In the genomic region with DNA sequence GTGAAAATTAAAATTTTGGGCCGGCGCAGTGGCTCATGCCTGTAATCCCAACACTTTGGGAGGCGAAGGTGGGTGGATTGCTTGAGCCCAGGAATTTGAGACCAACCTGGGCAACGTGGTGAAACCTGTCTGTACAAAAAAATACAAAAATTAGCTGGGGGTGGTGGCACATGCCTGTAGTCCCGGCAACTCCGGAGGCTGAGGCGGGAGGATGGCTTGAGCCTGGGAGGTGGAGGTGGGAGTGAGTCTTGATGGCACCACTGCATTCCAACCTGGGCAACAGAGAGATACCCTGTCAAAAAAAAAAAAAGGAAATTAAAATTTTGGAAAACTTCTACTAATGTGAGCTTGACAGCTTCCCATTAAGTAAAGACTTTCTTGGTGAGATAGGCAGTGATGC, we compare ENCODE assay signal across 19 cellular contexts. TPM values are rescaled to one million over a fixed set of nuclear protein-coding genes. Genes with fewer than 3 reads are reported as not detected.
DNase-seq lines count a peak whose midpoint lies in the region; ATAC-seq and TF ChIP-seq lines count a peak whose summit lies in the region.
"Had no signal": no experiment of that assay in that cellular context is flagged by ENCODE, and none has a peak within 500 bp of the region (broad histone marks: within the 10 kb centered on the region; RNA-seq: fewer than 3 reads in every experiment).

No MANE protein-coding gene starts in this region.

- POLR2A ChIA-PET in SK-N-SH (lab: Yijun Ruan, JAX), result interaction anchor here (5.8 kb wide), 1 partner anchor 10 kb away, joined by 126 read pairs; a partner anchor contains a TSS
- POLR2A ChIA-PET in activated naive CD8-positive, alpha-beta T cell treated with anti-CD3 and anti-CD28 coated beads, Interleukin-2, amount 10 ng/mL, durations not matched to agents 7 days and 5 days (lab: Charles Lee), result interaction anchor here (1.3 to 6.2 kb wide), 2 partner anchors 11 to 25 kb away, joined by 3 to 176 read pairs; a partner anchor contains a TSS

- H3K9ac ChIP-seq in SK-N-SH (no peak overlapping the region), neural cell (ENCODE audit: low read length) (no peak overlapping the region)

- H3F3A ChIP-seq in SK-N-SH (replicated peaks; ENCODE audit: insufficient read depth) (peaks cover 22% of the 10 kb centered on the region), neural cell (ENCODE audit: insufficient read depth, low read length, poor library complexity, severe bottlenecking) (no peaks in the 10 kb centered on the region)

- H3K4me1 ChIP-seq in SK-N-SH (ENCODE audit: control insufficient read depth in 1 of 2, insufficient read depth in 2 of 2, low read depth in 1 of 2, low read length in 1 of 2) (peaks cover 13 to 23% of the 10 kb centered on the region in 2 experiments; a peak in 3 of 4 replicates), body of pancreas (peaks cover 48% of the 10 kb centered on the region)

- CTCF ChIA-PET in SK-N-SH (lab: Yijun Ruan, JAX), result interaction anchor here (1.1 to 5.5 kb wide), 6 partner anchors 8 to 949 kb away, joined by 3 to 37 read pairs (median 5); a partner anchor contains a TSS

- DNase-seq in SK-N-SH, result no peak
- no peak for DNase-seq in HFFc6
- no peak for DNase-seq in activated naive CD8-positive, alpha-beta T cell treated with anti-CD3 and anti-CD28 coated beads, Interleukin-2, amount 10 ng/mL, durations not matched to agents 7 days and 5 days
- no peak for DNase-seq in body of pancreas
- DNase-seq: 8988T, amniotic stem cell, GDM1, heart right ventricle, IMR-90, islet precursor cell, midbrain, NCI-H1105 treated with DMSO at 0.1 percent for 48 hours, pancreas, spleen, stomach had no signal

- no peak overlapping the region for H3K4me3 Mint-ChIP-seq in HFFc6
- H3K4me3 Mint-ChIP-seq in activated naive CD8-positive, alpha-beta T cell treated with anti-CD3 and anti-CD28 coated beads, Interleukin-2, amount 10 ng/mL, durations not matched to agents 7 days and 5 days, result peak overlapping the region; percentile 47

- 88% methylated on average over 7 of the region's 7 CpGs for WGBS in SK-N-SH (ENCODE audit: low lambda C conversion rate)
- WGBS in body of pancreas, 2 donors, result 74 to 81% methylated on average over 7 of the region's 7 CpGs

- H3K4me1 Mint-ChIP-seq in HFFc6 (ENCODE audit: low read depth), result peaks cover 54% of the 10 kb centered on the region
- H3K4me1 Mint-ChIP-seq in activated naive CD8-positive, alpha-beta T cell treated with anti-CD3 and anti-CD28 coated beads, Interleukin-2, amount 10 ng/mL, durations not matched to agents 7 days and 5 days, result peaks cover 47% of the 10 kb centered on the region

- no peak for TF ChIP-seq EP300 in SK-N-SH (IDR thresholded peaks at IDR 0.05; ENCODE audit: borderline replicate concordance in 1 of 2, low read depth in 1 of 2, low read length in 1 of 2)
- no peak for TF ChIP-seq EP300 in neural cell (conservative IDR thresholded peaks at IDR 0.05; ENCODE audit: poor library complexity, severe bottlenecking)

- H3K36me3 Mint-ChIP-seq in HFFc6 (ENCODE audit: low read depth), result peaks cover 63% of the 10 kb centered on the region
- H3K36me3 Mint-ChIP-seq in activated naive CD8-positive, alpha-beta T cell treated with anti-CD3 and anti-CD28 coated beads, Interleukin-2, amount 10 ng/mL, durations not matched to agents 7 days and 5 days, result peaks cover 44% of the 10 kb centered on the region

- H3K27me3 Mint-ChIP-seq in HFFc6 (ENCODE audit: insufficient read depth), result peaks cover 9% of the 10 kb centered on the region
- no peaks in the 10 kb centered on the region for H3K27me3 Mint-ChIP-seq in activated naive CD8-positive, alpha-beta T cell treated with anti-CD3 and anti-CD28 coated beads, Interleukin-2, amount 10 ng/mL, durations not matched to agents 7 days and 5 days

- H4K20me1 ChIP-seq in SK-N-SH (ENCODE audit: insufficient read depth), result peaks cover 58% of the 10 kb centered on the region
- H4K20me1 ChIP-seq in neural cell (ENCODE audit: insufficient read depth), result peaks cover 6% of the 10 kb centered on the region

- H3K9me3 Mint-ChIP-seq in HFFc6, result peaks cover 7% of the 10 kb centered on the region; the same call in 1 of the 2 replicates
- no peaks in the 10 kb centered on the region for H3K9me3 Mint-ChIP-seq in activated naive CD8-positive, alpha-beta T cell treated with anti-CD3 and anti-CD28 coated beads, Interleukin-2, amount 10 ng/mL, durations not matched to agents 7 days and 5 days

- TF ChIP-seq CTCF in SK-N-SH (IDR thresholded peaks at IDR 0.05) (no peak), HFFc6 (IDR thresholded peaks at IDR 0.05) (no peak), neural cell (IDR thresholded peaks at IDR 0.05; ENCODE audit: poor library complexity, severe bottlenecking) (no peak), body of pancreas (IDR thresholded peaks at IDR 0.05) (no peak)

- TF ChIP-seq POLR2A in body of pancreas (IDR thresholded peaks at IDR 0.05), result no peak

- H3K27ac ChIP-seq in SK-N-SH (ENCODE audit: low read depth in 2 of 2, low read length in 1 of 2), result no peak overlapping the region
- H3K27ac ChIP-seq in neural cell (ENCODE audit: low read length), result no peak overlapping the region
- no peak overlapping the region for H3K27ac ChIP-seq in body of pancreas
- H3K27ac ChIP-seq: heart right ventricle, pancreas had no signal

- ATAC-seq in SK-N-SH treated with all-trans-retinoic acid at 6 μM for 48 hours (no peak), body of pancreas (no peak), GM21576 (IDR thresholded peaks at IDR 0.05; ENCODE audit: unreplicated experiment) (no peak), HG03432 (IDR thresholded peaks at IDR 0.05; ENCODE audit: unreplicated experiment) (no peak)
- ATAC-seq in activated naive CD8-positive, alpha-beta T cell treated with anti-CD3 and anti-CD28 coated beads, Interleukin-2, amount 10 ng/mL, durations not matched to agents 7 days and 5 days (ENCODE audit: low read depth), result no peak
- ATAC-seq: heart right ventricle, pancreas had no signal

- peak overlapping the region; percentile 90; the same call in 1 of the 2 replicates for H3K4me2 ChIP-seq in SK-N-SH
- H3K4me2 ChIP-seq in neural cell (ENCODE audit: low read length), result no peak overlapping the region

- peaks cover 39 to 60% of the 10 kb centered on the region in 2 experiments for H3K36me3 ChIP-seq in SK-N-SH (replicated peaks in 1 of 2; ENCODE audit: control insufficient read depth in 1 of 2, insufficient read depth in 2 of 2, low read length in 1 of 2)
- H3K36me3 ChIP-seq in neural cell (ENCODE audit: insufficient read depth, low read length), result no peaks in the 10 kb centered on the region
- peaks cover 3 to 17% of the 10 kb centered on the region in 2 donors for H3K36me3 ChIP-seq in body of pancreas (replicated peaks in 1 of 2; ENCODE audit: insufficient read depth in 1 of 2, low read depth in 2 of 2)

- H3K79me2 ChIP-seq in SK-N-SH (ENCODE audit: insufficient read depth) (peaks cover 76% of the 10 kb centered on the region), neural cell (replicated peaks; ENCODE audit: insufficient read depth, low read length) (peaks cover 58% of the 10 kb centered on the region)

- peak overlapping the region; percentile 25 for H3K27ac Mint-ChIP-seq in HFFc6
- H3K27ac Mint-ChIP-seq in activated naive CD8-positive, alpha-beta T cell treated with anti-CD3 and anti-CD28 coated beads, Interleukin-2, amount 10 ng/mL, durations not matched to agents 7 days and 5 days, result peak overlapping the region; percentile 26

- H3K27me3 ChIP-seq in SK-N-SH (ENCODE audit: insufficient read depth), result no peaks in the 10 kb centered on the region
- no peaks in the 10 kb centered on the region for H3K27me3 ChIP-seq in neural cell (ENCODE audit: insufficient read depth, low read depth, low read length)
- no peaks in the 10 kb centered on the region for H3K27me3 ChIP-seq in body of pancreas
- H3K27me3 ChIP-seq: heart right ventricle, pancreas, spleen, stomach had no signal

- H3K4me3 ChIP-seq in SK-N-SH (ENCODE audit: low read depth in 2 of 2, low read length in 1 of 2) (no peak overlapping the region), neural cell (ENCODE audit: low read length) (peak overlapping the region; percentile 95), body of pancreas (no peak overlapping the region)
- H3K4me3 ChIP-seq: heart right ventricle, pancreas, spleen had no signal

- H2AFZ ChIP-seq in SK-N-SH (ENCODE audit: low read depth) (no peak overlapping the region), neural cell (ENCODE audit: low read depth, low read length) (no peak overlapping the region)

- H3K9me2 ChIP-seq in SK-N-SH (no peaks in the 10 kb centered on the region), neural cell (ENCODE audit: insufficient read depth, low read length) (no peaks in the 10 kb centered on the region)

- intact Hi-C loops in body of pancreas (cut with DNase I), result no loop called here

- TF ChIP-seq RAD21 in SK-N-SH (IDR thresholded peaks at IDR 0.05; ENCODE audit: low read length) (no peak), neural cell (conservative IDR thresholded peaks at IDR 0.05) (no peak)

- H3K9me3 ChIP-seq in SK-N-SH (no peaks in the 10 kb centered on the region), neural cell (ENCODE audit: low read length) (no peaks in the 10 kb centered on the region), body of pancreas (no peaks in the 10 kb centered on the region)
- H3K9me3 ChIP-seq: heart right ventricle, pancreas, spleen, stomach had no signal

RNA-seq across cellular contexts. Expression of a gene that starts 3.1 kb away (rescaled TPM):
- polyA plus RNA-seq in SK-N-SH (2012; rRNA removed), result 76.5 and 92.7 TPM in 2 replicates
- polyA plus RNA-seq in SK-N-SH (2012; cell fraction: cytosol; rRNA removed), result 35.5 and 44.4 TPM in 2 replicates
- 460 and 556 TPM in 2 replicates for polyA plus RNA-seq in SK-N-SH (2012; cell fraction: nucleus; rRNA removed)
- 100 to 1,000 TPM; 111 to 154 (median 133) TPM for total RNA-seq in HFFc6 (2021; fragmentation: NEBNext Ultra II Directional; extraction: Animal tissue kit (Norgen Biotek cat#: 25700))
- 100 to 1,000 TPM; 251 to 255 TPM for total RNA-seq in activated naive CD8-positive, alpha-beta T cell treated with anti-CD3 and anti-CD28 coated beads, Interleukin-2, amount 10 ng/mL, durations not matched to agents 7 days and 5 days
- polyA plus RNA-seq in neural cell, result 59.9 and 65.2 TPM in 2 replicates
- 38.4 and 47.5 TPM in 2 replicates for polyA minus RNA-seq in neural cell
- total RNA-seq in body of pancreas, result 10 to 100 TPM; 54.7 to 60.7 TPM

RNA-seq across cellular contexts. Expression of a gene that starts 10.8 kb away (rescaled TPM):
- polyA plus RNA-seq in SK-N-SH (2012; rRNA removed) (6.4 and 6.5 TPM in 2 replicates), neural cell (1.4 and 2.1 TPM in 2 replicates)
- 3.4 and 6.2 TPM in 2 replicates for polyA plus RNA-seq in SK-N-SH (2012; cell fraction: cytosol; rRNA removed)
- 19.7 and 20.9 TPM in 2 replicates for polyA plus RNA-seq in SK-N-SH (2012; cell fraction: nucleus; rRNA removed)
- total RNA-seq in HFFc6 (2021; fragmentation: NEBNext Ultra II Directional; extraction: Animal tissue kit (Norgen Biotek cat#: 25700)), result 100 to 1,000 TPM; 125 to 148 (median 140) TPM
- total RNA-seq in activated naive CD8-positive, alpha-beta T cell treated with anti-CD3 and anti-CD28 coated beads, Interleukin-2, amount 10 ng/mL, durations not matched to agents 7 days and 5 days, result 10 to 100 TPM; 25.6 to 28.0 TPM
- 1.2 and 1.5 TPM in 2 replicates for polyA minus RNA-seq in neural cell
- 10 to 100 TPM; 34.9 to 43.6 TPM for total RNA-seq in body of pancreas

RNA-seq across cellular contexts. Expression of a gene that starts 11.5 kb away (rescaled TPM):
- 4.5 and 5.6 TPM in 2 replicates for polyA plus RNA-seq in SK-N-SH (2012; rRNA removed)
- 2.4 and 3.4 TPM in 2 replicates for polyA plus RNA-seq in SK-N-SH (2012; cell fraction: cytosol; rRNA removed)
- polyA plus RNA-seq in SK-N-SH (2012; cell fraction: nucleus; rRNA removed), result 5.8 and 8.4 TPM in 2 replicates
- total RNA-seq in HFFc6 (2021; fragmentation: NEBNext Ultra II Directional; extraction: Animal tissue kit (Norgen Biotek cat#: 25700)), result 1 to 10 TPM; 3.2 to 3.6 (median 3.5) TPM
- 1 to 10 TPM; 3.0 to 4.7 TPM for total RNA-seq in activated naive CD8-positive, alpha-beta T cell treated with anti-CD3 and anti-CD28 coated beads, Interleukin-2, amount 10 ng/mL, durations not matched to agents 7 days and 5 days
- 2.4 and 5.0 TPM in 2 replicates for polyA plus RNA-seq in neural cell
- polyA minus RNA-seq in neural cell, result 5.6 and 7.2 TPM in 2 replicates
- 1 to 10 TPM; 6.2 to 7.9 TPM for total RNA-seq in body of pancreas

RNA-seq across cellular contexts. Expression of a gene that starts 17.7 kb away (rescaled TPM):
- polyA plus RNA-seq in SK-N-SH (2012; rRNA removed) (1.8 and 2.1 TPM in 2 replicates), neural cell (12.2 and 14.3 TPM in 2 replicates)
- 0.51 and 0.93 TPM in 2 replicates for polyA plus RNA-seq in SK-N-SH (2012; cell fraction: cytosol; rRNA removed)
- polyA plus RNA-seq in SK-N-SH (2012; cell fraction: nucleus; rRNA removed), result 8.7 and 13.0 TPM in 2 replicates
- under 1 TPM in 1 of 6 experiments, not detected in 5; 0.31 TPM for total RNA-seq in HFFc6 (2021; fragmentation: NEBNext Ultra II Directional; extraction: Animal tissue kit (Norgen Biotek cat#: 25700))
- under 1 TPM in 1 of 2 experiments, not detected in 1; 0.34 TPM for total RNA-seq in activated naive CD8-positive, alpha-beta T cell treated with anti-CD3 and anti-CD28 coated beads, Interleukin-2, amount 10 ng/mL, durations not matched to agents 7 days and 5 days
- 12.4 and 15.6 TPM in 2 replicates for polyA minus RNA-seq in neural cell
- total RNA-seq in body of pancreas, result 1 to 10 TPM; 6.2 to 7.3 TPM
- total RNA-seq: IMR-90 had no signal

RNA-seq across cellular contexts. Expression of a gene that starts 25.5 kb away (rescaled TPM):
- polyA plus RNA-seq in SK-N-SH (2012; rRNA removed) (29.7 and 31.0 TPM in 2 replicates), neural cell (21.2 and 29.0 TPM in 2 replicates)
- 8.1 and 13.3 TPM in 2 replicates for polyA plus RNA-seq in SK-N-SH (2012; cell fraction: cytosol; rRNA removed)
- polyA plus RNA-seq in SK-N-SH (2012; cell fraction: nucleus; rRNA removed), result 121 and 122 TPM in 2 replicates
- 10 to 100 TPM; 19.3 to 26.2 (median 21.7) TPM for total RNA-seq in HFFc6 (2021; fragmentation: NEBNext Ultra II Directional; extraction: Animal tissue kit (Norgen Biotek cat#: 25700))
- 10 to 100 TPM; 39.0 to 41.2 TPM for total RNA-seq in activated naive CD8-positive, alpha-beta T cell treated with anti-CD3 and anti-CD28 coated beads, Interleukin-2, amount 10 ng/mL, durations not matched to agents 7 days and 5 days
- polyA minus RNA-seq in neural cell, result 14.8 and 19.2 TPM in 2 replicates
- total RNA-seq in body of pancreas, result 10 to 100 TPM; 12.7 to 38.9 TPM
